ENCODE assay signal across 16 cellular contexts in the genomic region with DNA sequence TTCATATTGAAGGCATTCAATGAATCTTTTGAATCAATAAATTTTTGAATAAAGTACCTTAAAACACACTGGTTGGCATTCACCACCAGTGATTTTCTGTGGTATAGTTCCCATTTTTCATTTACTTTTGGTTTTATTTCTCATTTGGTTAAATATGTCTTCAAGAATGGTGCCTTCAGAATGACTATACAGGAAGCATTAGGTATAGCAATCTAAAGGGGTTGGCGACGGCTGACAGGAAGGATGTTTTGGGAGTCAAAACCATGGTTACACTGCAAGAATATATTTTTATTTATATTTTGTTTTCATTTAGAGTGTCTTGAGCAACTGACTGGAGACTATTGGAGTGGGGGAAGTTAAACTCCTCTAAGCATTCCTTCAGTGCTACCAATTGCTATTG.
DNase-seq lines count a peak whose midpoint lies in the region; ATAC-seq and TF ChIP-seq lines count a peak whose summit lies in the region.
"Had no signal": no experiment of that assay in that cellular context is flagged by ENCODE, and none has a peak within 500 bp of the region (broad histone marks: within the 10 kb centered on the region; RNA-seq: fewer than 3 reads in every experiment).

No MANE protein-coding gene starts in this region.

- no peaks in the 10 kb centered on the region for H3K27me3 ChIP-seq in ascending aorta
- H3K27me3 ChIP-seq in Karpas-422 (ENCODE audit: low read length) = no peaks in the 10 kb centered on the region
- H3K27me3 ChIP-seq: transverse colon had no signal

- no peak overlapping the region for H3K27ac Mint-ChIP-seq in activated CD4-positive, alpha-beta memory T cell treated with anti-CD3 and anti-CD28 coated beads, Interleukin-2, amount 10 ng/mL, durations not matched to agents 7 days and 5 days
- H3K27ac Mint-ChIP-seq: activated naive CD4-positive, alpha-beta T cell treated with anti-CD3 and anti-CD28 coated beads, Interleukin-2, amount 10 ng/mL, durations not matched to agents 7 days and 5 days; T-cell; WTC11 had no signal

- H3K9me3 ChIP-seq in ascending aorta = no peaks in the 10 kb centered on the region
- H3K9me3 ChIP-seq in Karpas-422 (ENCODE audit: low read length) = no peaks in the 10 kb centered on the region
- H3K9me3 ChIP-seq: transverse colon had no signal

- no peaks in the 10 kb centered on the region for H3K27me3 Mint-ChIP-seq in activated CD4-positive, alpha-beta memory T cell treated with anti-CD3 and anti-CD28 coated beads, Interleukin-2, amount 10 ng/mL, durations not matched to agents 7 days and 5 days
- H3K27me3 Mint-ChIP-seq: activated naive CD4-positive, alpha-beta T cell treated with anti-CD3 and anti-CD28 coated beads, Interleukin-2, amount 10 ng/mL, durations not matched to agents 7 days and 5 days; T-cell had no signal

- H3K9me3 Mint-ChIP-seq in activated CD4-positive, alpha-beta memory T cell treated with anti-CD3 and anti-CD28 coated beads, Interleukin-2, amount 10 ng/mL, durations not matched to agents 7 days and 5 days = no peaks in the 10 kb centered on the region
- H3K9me3 Mint-ChIP-seq: activated naive CD4-positive, alpha-beta T cell treated with anti-CD3 and anti-CD28 coated beads, Interleukin-2, amount 10 ng/mL, durations not matched to agents 7 days and 5 days; WTC11 had no signal

- no peak for TF ChIP-seq CTCF in ascending aorta (IDR thresholded peaks at IDR 0.05)

- no peak overlapping the region for H3K4me3 Mint-ChIP-seq in activated CD4-positive, alpha-beta memory T cell treated with anti-CD3 and anti-CD28 coated beads, Interleukin-2, amount 10 ng/mL, durations not matched to agents 7 days and 5 days
- H3K4me3 Mint-ChIP-seq: activated naive CD4-positive, alpha-beta T cell treated with anti-CD3 and anti-CD28 coated beads, Interleukin-2, amount 10 ng/mL, durations not matched to agents 7 days and 5 days; T-cell; WTC11 had no signal

- POLR2A ChIA-PET in activated CD4-positive, alpha-beta memory T cell treated with anti-CD3 and anti-CD28 coated beads, Interleukin-2, amount 10 ng/mL, durations not matched to agents 7 days and 5 days (lab: Charles Lee) = no interaction called here

- intact Hi-C loops in ascending aorta (cut with DNase I) = no loop called here

- ATAC-seq in GM18511 (IDR thresholded peaks at IDR 0.05; ENCODE audit: unreplicated experiment) (peak; percentile 61), GM21367 (IDR thresholded peaks at IDR 0.05; ENCODE audit: unreplicated experiment) (peak; percentile 73), HG02884 (IDR thresholded peaks at IDR 0.05; ENCODE audit: unreplicated experiment) (peak; percentile 55), HG03457 (IDR thresholded peaks at IDR 0.05; ENCODE audit: unreplicated experiment) (peak; percentile 69)
- ATAC-seq: left cardiac atrium, T-cell, WTC11 had no signal

- no peaks in the 10 kb centered on the region for H3K79me2 ChIP-seq in Karpas-422 (ENCODE audit: low read length)

- CTCF ChIA-PET in activated CD4-positive, alpha-beta memory T cell treated with anti-CD3 and anti-CD28 coated beads, Interleukin-2, amount 10 ng/mL, durations not matched to agents 7 days and 5 days (lab: Charles Lee) = no interaction called here

- H3K9ac ChIP-seq in Karpas-422 (ENCODE audit: low read length) = no peak overlapping the region
- H3K9ac ChIP-seq: GM23248 had no signal

- H3K4me2 ChIP-seq in Karpas-422 (ENCODE audit: low read depth, low read length, poor library complexity, severe bottlenecking) = no peak overlapping the region

- no peaks in the 10 kb centered on the region for H3K4me1 Mint-ChIP-seq in activated CD4-positive, alpha-beta memory T cell treated with anti-CD3 and anti-CD28 coated beads, Interleukin-2, amount 10 ng/mL, durations not matched to agents 7 days and 5 days
- H3K4me1 Mint-ChIP-seq: activated naive CD4-positive, alpha-beta T cell treated with anti-CD3 and anti-CD28 coated beads, Interleukin-2, amount 10 ng/mL, durations not matched to agents 7 days and 5 days; T-cell; WTC11 had no signal

- H4K20me1 ChIP-seq in Karpas-422 (ENCODE audit: insufficient read depth, low read depth, low read length) = no peaks in the 10 kb centered on the region

- H3K4me3 ChIP-seq in ascending aorta = no peak overlapping the region
- H3K4me3 ChIP-seq in Karpas-422 (ENCODE audit: low read length) = no peak overlapping the region
- H3K4me3 ChIP-seq: GM23248, transverse colon had no signal

- H3K4me1 ChIP-seq in ascending aorta (no peaks in the 10 kb centered on the region), Karpas-422 (ENCODE audit: low read length) (no peaks in the 10 kb centered on the region)
- H3K4me1 ChIP-seq: transverse colon had no signal

- no peaks in the 10 kb centered on the region for H3K36me3 Mint-ChIP-seq in activated CD4-positive, alpha-beta memory T cell treated with anti-CD3 and anti-CD28 coated beads, Interleukin-2, amount 10 ng/mL, durations not matched to agents 7 days and 5 days (ENCODE audit: low read depth)
- H3K36me3 Mint-ChIP-seq: activated naive CD4-positive, alpha-beta T cell treated with anti-CD3 and anti-CD28 coated beads, Interleukin-2, amount 10 ng/mL, durations not matched to agents 7 days and 5 days; T-cell; WTC11 had no signal

- no peak for DNase-seq in Kasumi-1 (lab: John Stamatoyannopoulos, UW)
- no peak for DNase-seq in activated CD4-positive, alpha-beta memory T cell treated with anti-CD3 and anti-CD28 coated beads, Interleukin-2, amount 10 ng/mL, durations not matched to agents 7 days and 5 days
- DNase-seq in ascending aorta (ENCODE audit: low spot score in 2 of 2) = no peak
- no peak for DNase-seq in Karpas-422
- DNase-seq: activated naive CD4-positive, alpha-beta T cell treated with anti-CD3 and anti-CD28 coated beads, Interleukin-2, amount 10 ng/mL, durations not matched to agents 7 days and 5 days; GM23248; hippocampal formation; left cardiac atrium; NCI-H2107; T-cell; transverse colon had no signal

- no peak overlapping the region for H2AFZ ChIP-seq in Karpas-422 (ENCODE audit: low read length)
- H2AFZ ChIP-seq: GM23248 had no signal

- H3K27ac ChIP-seq in ascending aorta = no peak overlapping the region
- H3K27ac ChIP-seq in Karpas-422 (ENCODE audit: low read length) = no peak overlapping the region
- H3K27ac ChIP-seq: GM23248, transverse colon had no signal

- 0 out of 2 replicates have a peak, but pooled peaks cover 4% of the 10 kb centered on the region for H3K9me2 ChIP-seq in Karpas-422 (replicated peaks; ENCODE audit: insufficient read depth, low read length)

- H3K36me3 ChIP-seq in ascending aorta (no peaks in the 10 kb centered on the region), Karpas-422 (ENCODE audit: insufficient read depth, low read length) (no peaks in the 10 kb centered on the region)
- H3K36me3 ChIP-seq: transverse colon had no signal
